In genomic region chr18:57744211-57744694, GRCh38 we compare ENCODE assay signal across 1 cellular context.
TF ChIP-seq lines count a peak whose summit lies in the region.

No MANE protein-coding gene starts in this region.

TF ChIP-seq in HepG2, 621 proteins besides CTCF, POLR2A, EP300 and RAD21 (continued from another document):
- TF ChIP-seq GMEB1 (CRISPR knock-in tag; IDR thresholded peaks at IDR 0.05; ENCODE audit: borderline replicate concordance): no peak
- no peak for TF ChIP-seq ESRRA (CRISPR knock-in tag; IDR thresholded peaks at IDR 0.05; ENCODE audit: low read depth)
- TF ChIP-seq ZNF570 (CRISPR knock-in tag; IDR thresholded peaks at IDR 0.05; ENCODE audit: borderline replicate concordance): no peak
- TF ChIP-seq, protein P1, sequence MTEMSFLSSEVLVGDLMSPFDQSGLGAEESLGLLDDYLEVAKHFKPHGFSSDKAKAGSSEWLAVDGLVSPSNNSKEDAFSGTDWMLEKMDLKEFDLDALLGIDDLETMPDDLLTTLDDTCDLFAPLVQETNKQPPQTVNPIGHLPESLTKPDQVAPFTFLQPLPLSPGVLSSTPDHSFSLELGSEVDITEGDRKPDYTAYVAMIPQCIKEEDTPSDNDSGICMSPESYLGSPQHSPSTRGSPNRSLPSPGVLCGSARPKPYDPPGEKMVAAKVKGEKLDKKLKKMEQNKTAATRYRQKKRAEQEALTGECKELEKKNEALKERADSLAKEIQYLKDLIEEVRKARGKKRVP (CRISPR knock-in tag; IDR thresholded peaks at IDR 0.05): no peak
- TF ChIP-seq ZNF34 (CRISPR knock-in tag; IDR thresholded peaks at IDR 0.05; ENCODE audit: borderline replicate concordance): no peak
- no peak for TF ChIP-seq NFYC (CRISPR knock-in tag; IDR thresholded peaks at IDR 0.05)
- no peak for TF ChIP-seq ZBTB21 (CRISPR knock-in tag; IDR thresholded peaks at IDR 0.05)
- no peak for TF ChIP-seq TFAP4 (IDR thresholded peaks at IDR 0.05; ENCODE audit: borderline replicate concordance, low read depth)
- TF ChIP-seq FOXK1 (CRISPR knock-in tag; IDR thresholded peaks at IDR 0.05; ENCODE audit: borderline replicate concordance, low read depth): no peak
- TF ChIP-seq ZFX (CRISPR knock-in tag; IDR thresholded peaks at IDR 0.05; ENCODE audit: low read depth): no peak
